In the genomic region with DNA sequence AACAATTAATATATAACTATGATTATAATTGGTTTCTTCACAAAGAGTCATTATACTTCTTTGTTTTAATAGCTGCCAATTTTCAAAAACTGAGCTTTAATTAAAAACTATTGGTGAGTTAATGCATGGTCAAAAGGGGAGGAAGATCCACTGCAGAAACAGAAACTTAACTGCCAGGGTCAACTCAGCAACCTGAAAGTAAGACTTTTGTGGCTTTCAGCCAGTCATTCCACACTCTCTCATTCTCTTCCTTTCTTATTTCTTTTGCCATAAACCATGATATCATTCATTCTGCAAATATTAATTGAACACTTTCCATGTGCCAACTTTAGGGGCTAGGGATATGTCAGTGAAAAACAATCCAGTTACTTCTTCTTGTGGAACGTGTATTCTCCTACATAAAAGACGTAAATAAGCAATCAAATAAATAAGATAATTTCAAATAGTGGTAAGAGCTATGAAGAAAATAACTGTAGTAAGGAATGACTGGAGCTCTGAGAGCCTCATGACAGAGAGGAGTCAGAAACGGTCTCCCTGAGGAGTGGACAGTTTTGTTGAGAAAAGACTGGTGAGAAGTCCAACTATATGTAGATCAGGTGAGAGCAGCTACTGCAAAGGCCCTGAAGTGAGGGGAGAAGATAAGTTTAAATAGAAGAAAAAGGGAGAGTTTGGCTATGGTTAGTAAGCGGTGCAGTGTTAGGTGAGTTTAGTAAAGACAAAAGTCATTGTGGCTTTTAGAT, we compare ENCODE assay signal across 14 cellular contexts.
DNase-seq lines count a peak whose midpoint lies in the region; ATAC-seq, FAIRE-seq and TF ChIP-seq lines count a peak whose summit lies in the region.
"Had no signal": no experiment of that assay in that cellular context is flagged by ENCODE, and none has a peak within 500 bp of the region (broad histone marks: within the 10 kb centered on the region; RNA-seq: fewer than 3 reads in every experiment).

No MANE protein-coding gene starts in this region.

- H3K27ac ChIP-seq in GM12878 (ENCODE audit: control insufficient read depth, insufficient read depth) (no peak overlapping the region), sigmoid colon (no peak overlapping the region)

- no peaks in the 10 kb centered on the region for H3K79me2 ChIP-seq in GM12878 (ENCODE audit: control insufficient read depth, insufficient read depth, low read length)

- RAD21 ChIA-PET in GM12878 (lab: Charles Lee; ENCODE audit: unreplicated experiment) = no interaction called here

- FAIRE-seq in GM12878 (lab: Jason Lieb, UNC) = peak; percentile 77
- FAIRE-seq: H1 had no signal

- H3K4me3 ChIP-seq in GM12878 (no peak overlapping the region), sigmoid colon (no peak overlapping the region)

- DNase-seq in GM12878 (ENCODE audit: low read depth, low spot score) = peak; percentile 7
- no peak for DNase-seq in NK-92 treated with Interleukin-12 subunit alpha and Interleukin-12 subunit beta, amount 100 ng/mL, for 24 hours (lab: John Stamatoyannopoulos, UW)
- DNase-seq in LoVo (ENCODE audit: low spot score) = no peak
- DNase-seq in sigmoid colon = no peak
- DNase-seq: activated CD4-positive, alpha-beta T cell treated with anti-CD3 and anti-CD28 coated beads, Interleukin-2, amount 50 U/mL, for 48 hours; activated gamma-delta T cell; CD4-positive, CD25-positive, alpha-beta regulatory T cell; GF-D8; NCI-H2029; nephron progenitor cell had no signal

- no peak for TF ChIP-seq POLR2A in GM12878 (IDR thresholded peaks at IDR 0.05; ENCODE audit: low read depth, low read length)
- TF ChIP-seq POLR2A in sigmoid colon (IDR thresholded peaks at IDR 0.05) = no peak

- H3K9ac ChIP-seq in GM12878 (ENCODE audit: control insufficient read depth, insufficient read depth, low read length) = no peak overlapping the region

- CTCF ChIA-PET in GM12878 (lab: Yijun Ruan, JAX) = interaction anchor here (1.0 kb wide), 1 partner anchor 21 kb away, joined by 3 read pairs; no protein-coding TSS in a partner anchor

- no TSS peak for BruUV-seq in GM12878 (replicated peaks; lab: Mats Ljungman, UMichigan)

- intact Hi-C loops in GM12878 (cut with micrococcal nuclease; ENCODE audit: unreplicated experiment) = no loop called here
- intact Hi-C loops in sigmoid colon (cut with DNase I) = no loop called here

- H3K27me3 ChIP-seq in GM12878 (replicated peaks in 1 of 2; ENCODE audit: control insufficient read depth in 2 of 2, insufficient read depth in 2 of 2, low read length in 1 of 2) = no peaks in the 10 kb centered on the region
- no peaks in the 10 kb centered on the region for H3K27me3 ChIP-seq in sigmoid colon

- ATAC-seq in GM19035 (IDR thresholded peaks at IDR 0.05; ENCODE audit: unreplicated experiment) (peak; percentile 83), GM21723 (IDR thresholded peaks at IDR 0.05; ENCODE audit: unreplicated experiment) (peak; percentile 95), HG03097 (IDR thresholded peaks at IDR 0.05; ENCODE audit: low FRiP score, unreplicated experiment) (peak; percentile 99), GM12878 (peak; percentile 89)

- POLR2A ChIA-PET in GM12878 (lab: Charles Lee) = interaction anchor here (1.5 kb wide), 1 partner anchor 21 kb away, joined by 3 read pairs; no protein-coding TSS in a partner anchor

- TF ChIP-seq RAD21 in GM12878 (IDR thresholded peaks at IDR 0.05; ENCODE audit: insufficient read depth, low read depth, low read length) = no peak

- no peaks in the 10 kb centered on the region for H4K20me1 ChIP-seq in GM12878 (ENCODE audit: control insufficient read depth, insufficient read depth)

- TF ChIP-seq EP300 in GM12878 (IDR thresholded peaks at IDR 0.05; ENCODE audit: borderline replicate concordance in 1 of 2, control insufficient read depth in 1 of 2, low read depth in 2 of 2, low read length in 2 of 2) (0 out of 4 replicates have a peak, but pooled peaks of 1 of the 2 experiments have one; percentile 18), sigmoid colon (IDR thresholded peaks at IDR 0.05) (no peak)

- peaks cover 3% of the 10 kb centered on the region; the same call in 1 of the 2 replicates for H3K4me1 ChIP-seq in GM12878 (ENCODE audit: control insufficient read depth, insufficient read depth, low read length)
- H3K4me1 ChIP-seq in sigmoid colon = no peaks in the 10 kb centered on the region

- WGBS in GM12878 (ENCODE audit: insufficient coverage, insufficient replicate concordance, low lambda C conversion rate, missing lambda C conversion rate) = 10% methylated on average over 4 of the region's 4 CpGs
- 79 to 88% methylated on average over 4 of the region's 4 CpGs for WGBS in sigmoid colon, 2 donors

- H3K4me2 ChIP-seq in GM12878 (ENCODE audit: control insufficient read depth, insufficient read depth) = peak overlapping the region; percentile 9; the same call in 1 of the 2 replicates

- SMC1A ChIA-PET in GM12878 (lab: Charles Lee; ENCODE audit: uncharacterized antibody, unreplicated experiment) = interaction anchor here (0.8 to 3.0 kb wide), 4 partner anchors 11 to 146 kb away, joined by 3 to 10 read pairs (median 3); no protein-coding TSS in a partner anchor

- H3K9me3 ChIP-seq in GM12878 (replicated peaks; ENCODE audit: control insufficient read depth, insufficient read depth, low read length) (no peaks in the 10 kb centered on the region), sigmoid colon (no peaks in the 10 kb centered on the region)

- H3K36me3 ChIP-seq in GM12878 (ENCODE audit: control insufficient read depth in 2 of 2, insufficient read depth in 2 of 2, low read length in 1 of 2) (no peaks in the 10 kb centered on the region), sigmoid colon (no peaks in the 10 kb centered on the region)

- in situ Hi-C loops in GM12878 (cut with MboI) = no loop called here

- H2AFZ ChIP-seq in GM12878 (ENCODE audit: control insufficient read depth, low read depth, low read length) = no peak overlapping the region

- TF ChIP-seq CTCF in GM12878 (IDR thresholded peaks at IDR 0.05 in 2 of 3, conservative IDR thresholded peaks at IDR 0.05 in 1 of 3; ENCODE audit: control insufficient read depth in 2 of 3, extremely low read depth in 1 of 3, insufficient read depth in 1 of 3, low read depth in 3 of 3, low read length in 3 of 3) = no peak
- TF ChIP-seq CTCF in sigmoid colon (IDR thresholded peaks at IDR 0.05) = no peak

TF ChIP-seq in GM12878, 131 proteins besides CTCF, POLR2A, EP300 and RAD21 (continues in another document):
- peak in 1 of 2 experiments; percentile 62; a peak in 1 of 4 replicates for TF ChIP-seq IKZF2 (IDR thresholded peaks at IDR 0.05)
- TF ChIP-seq, protein P1, sequence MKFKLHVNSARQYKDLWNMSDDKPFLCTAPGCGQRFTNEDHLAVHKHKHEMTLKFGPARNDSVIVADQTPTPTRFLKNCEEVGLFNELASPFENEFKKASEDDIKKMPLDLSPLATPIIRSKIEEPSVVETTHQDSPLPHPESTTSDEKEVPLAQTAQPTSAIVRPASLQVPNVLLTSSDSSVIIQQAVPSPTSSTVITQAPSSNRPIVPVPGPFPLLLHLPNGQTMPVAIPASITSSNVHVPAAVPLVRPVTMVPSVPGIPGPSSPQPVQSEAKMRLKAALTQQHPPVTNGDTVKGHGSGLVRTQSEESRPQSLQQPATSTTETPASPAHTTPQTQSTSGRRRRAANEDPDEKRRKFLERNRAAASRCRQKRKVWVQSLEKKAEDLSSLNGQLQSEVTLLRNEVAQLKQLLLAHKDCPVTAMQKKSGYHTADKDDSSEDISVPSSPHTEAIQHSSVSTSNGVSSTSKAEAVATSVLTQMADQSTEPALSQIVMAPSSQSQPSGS (IDR thresholded peaks at IDR 0.05; ENCODE audit: low read length) = no peak; the same call in none of the 2 replicates
- TF ChIP-seq RUNX3 (IDR thresholded peaks at IDR 0.05; ENCODE audit: low read length) = peak; percentile 75
- TF ChIP-seq, protein P2, sequence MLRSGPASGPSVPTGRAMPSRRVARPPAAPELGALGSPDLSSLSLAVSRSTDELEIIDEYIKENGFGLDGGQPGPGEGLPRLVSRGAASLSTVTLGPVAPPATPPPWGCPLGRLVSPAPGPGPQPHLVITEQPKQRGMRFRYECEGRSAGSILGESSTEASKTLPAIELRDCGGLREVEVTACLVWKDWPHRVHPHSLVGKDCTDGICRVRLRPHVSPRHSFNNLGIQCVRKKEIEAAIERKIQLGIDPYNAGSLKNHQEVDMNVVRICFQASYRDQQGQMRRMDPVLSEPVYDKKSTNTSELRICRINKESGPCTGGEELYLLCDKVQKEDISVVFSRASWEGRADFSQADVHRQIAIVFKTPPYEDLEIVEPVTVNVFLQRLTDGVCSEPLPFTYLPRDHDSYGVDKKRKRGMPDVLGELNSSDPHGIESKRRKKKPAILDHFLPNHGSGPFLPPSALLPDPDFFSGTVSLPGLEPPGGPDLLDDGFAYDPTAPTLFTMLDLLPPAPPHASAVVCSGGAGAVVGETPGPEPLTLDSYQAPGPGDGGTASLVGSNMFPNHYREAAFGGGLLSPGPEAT (IDR thresholded peaks at IDR 0.05; ENCODE audit: low read depth) = peak; percentile 15; the same call in 1 of the 2 replicates
- TF ChIP-seq, protein P3, sequence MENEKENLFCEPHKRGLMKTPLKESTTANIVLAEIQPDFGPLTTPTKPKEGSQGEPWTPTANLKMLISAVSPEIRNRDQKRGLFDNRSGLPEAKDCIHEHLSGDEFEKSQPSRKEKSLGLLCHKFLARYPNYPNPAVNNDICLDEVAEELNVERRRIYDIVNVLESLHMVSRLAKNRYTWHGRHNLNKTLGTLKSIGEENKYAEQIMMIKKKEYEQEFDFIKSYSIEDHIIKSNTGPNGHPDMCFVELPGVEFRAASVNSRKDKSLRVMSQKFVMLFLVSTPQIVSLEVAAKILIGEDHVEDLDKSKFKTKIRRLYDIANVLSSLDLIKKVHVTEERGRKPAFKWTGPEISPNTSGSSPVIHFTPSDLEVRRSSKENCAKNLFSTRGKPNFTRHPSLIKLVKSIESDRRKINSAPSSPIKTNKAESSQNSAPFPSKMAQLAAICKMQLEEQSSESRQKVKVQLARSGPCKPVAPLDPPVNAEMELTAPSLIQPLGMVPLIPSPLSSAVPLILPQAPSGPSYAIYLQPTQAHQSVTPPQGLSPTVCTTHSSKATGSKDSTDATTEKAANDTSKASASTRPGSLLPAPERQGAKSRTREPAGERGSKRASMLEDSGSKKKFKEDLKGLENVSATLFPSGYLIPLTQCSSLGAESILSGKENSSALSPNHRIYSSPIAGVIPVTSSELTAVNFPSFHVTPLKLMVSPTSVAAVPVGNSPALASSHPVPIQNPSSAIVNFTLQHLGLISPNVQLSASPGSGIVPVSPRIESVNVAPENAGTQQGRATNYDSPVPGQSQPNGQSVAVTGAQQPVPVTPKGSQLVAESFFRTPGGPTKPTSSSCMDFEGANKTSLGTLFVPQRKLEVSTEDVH (IDR thresholded peaks at IDR 0.05; ENCODE audit: low read depth, partially characterized antibody) = no peak
- TF ChIP-seq ZNF24 (IDR thresholded peaks at IDR 0.05) = peak; percentile 81
- TF ChIP-seq NFIC (IDR thresholded peaks at IDR 0.05; ENCODE audit: low read depth, low read length) = peak; percentile 51; the same call in 1 of the 2 replicates
- TF ChIP-seq SPI1 (IDR thresholded peaks at IDR 0.05; ENCODE audit: borderline replicate concordance, insufficient read depth, low read depth, low read length) = no peak
- TF ChIP-seq BCL11A (IDR thresholded peaks at IDR 0.05; ENCODE audit: low read depth, low read length) = peak; percentile 76
